Comparison of ENCODE assay signal across 32 cellular contexts in genomic region chr12:48247181-48247966, GRCh38. TPM values are rescaled to one million over a fixed set of nuclear protein-coding genes. Genes with fewer than 3 reads are reported as not detected.
DNase-seq lines count a peak whose midpoint lies in the region; ATAC-seq, FAIRE-seq and TF ChIP-seq lines count a peak whose summit lies in the region.
"Had no signal": no experiment of that assay in that cellular context is flagged by ENCODE, and none has a peak within 500 bp of the region (broad histone marks: within the 10 kb centered on the region; RNA-seq: fewer than 3 reads in every experiment).

No MANE protein-coding gene starts in this region.

- BruUV-seq in IMR-90 (replicated peaks; lab: Mats Ljungman, UMichigan) (no TSS peak), PC-3 (replicated peaks; lab: Mats Ljungman, UMichigan) (no TSS peak)

- no peak for FAIRE-seq in H1 (lab: Jason Lieb, UNC)
- FAIRE-seq: G401.6, GM12878, HepG2 had no signal

- H4K8ac ChIP-seq in IMR-90 (ENCODE audit: low read depth in 2 of 2, low read length in 2 of 2) = no peak overlapping the region
- no peak overlapping the region for H4K8ac ChIP-seq in H1 (ENCODE audit: extremely low read depth, insufficient read depth, low read length)

- TF ChIP-seq EP300 in H1 (IDR thresholded peaks at IDR 0.05; ENCODE audit: borderline replicate concordance in 1 of 2, low read depth in 2 of 2, low read length in 2 of 2) = no peak

- H3K9ac ChIP-seq in IMR-90 (ENCODE audit: low read depth, low read length) = no peak overlapping the region
- H3K9ac ChIP-seq in H1 (replicated peaks in 1 of 4; ENCODE audit: extremely low read depth in 1 of 4, low read depth in 3 of 4, low read length in 3 of 4) = no peak overlapping the region
- H3K9ac ChIP-seq in PC-3 (ENCODE audit: low read length) = no peak overlapping the region

- peak overlapping the region; percentile 25 for H2AK9ac ChIP-seq in IMR-90 (replicated peaks; ENCODE audit: low read depth, low read length, poor library complexity)

- no peak overlapping the region for H3K4ac ChIP-seq in IMR-90 (ENCODE audit: low read depth, low read length)
- H3K4ac ChIP-seq in H1 (replicated peaks; ENCODE audit: insufficient read length, low read depth, low read length) = no peak overlapping the region

- DNase-seq in IMR-90 = no peak
- no peak for DNase-seq in H1 (ENCODE audit: low read depth in 1 of 2, low spot score in 2 of 2)
- DNase-seq in mucosa of descending colon = no peak
- no peak for DNase-seq in islet precursor cell
- no peak for DNase-seq in stimulated activated naive CD4-positive, alpha-beta T cell treated with Interleukin-2 at 50 U/mL for 16 hours (lab: John Stamatoyannopoulos, UW)
- no peak for DNase-seq in GM10248 (ENCODE audit: extremely low spot score)
- DNase-seq in PC-3 = no peak
- DNase-seq: 8988T, ACHN, BE2C, Calu3, DMS153, KBM-7, NCI-H1105 treated with DMSO at 0.1 percent for 48 hours, NCI-H146, NCI-H1930, NCI-H2107, NCI-H446 treated with DMSO at 0.1 percent for 48 hours, NCI-H526 treated with DMSO at 0.1 percent for 48 hours, SHP77 had no signal

- H2BK15ac ChIP-seq in IMR-90 (ENCODE audit: low read depth, low read length) = no peak overlapping the region
- no peak overlapping the region for H2BK15ac ChIP-seq in H1 (ENCODE audit: low read length)

- H3K4me2 ChIP-seq in IMR-90 (ENCODE audit: low read depth, low read length) (no peak overlapping the region), H1 (ENCODE audit: insufficient read depth in 1 of 2, low read depth in 2 of 2, low read length in 2 of 2) (no peak overlapping the region), PC-3 (ENCODE audit: low read length) (no peak overlapping the region)

- H3K79me1 ChIP-seq in IMR-90 (ENCODE audit: low read depth in 1 of 2, low read length in 2 of 2) (no peaks in the 10 kb centered on the region), H1 (ENCODE audit: low read depth, low read length) (no peaks in the 10 kb centered on the region)

- WGBS in IMR-90 (ENCODE audit: extremely low coverage in 2 of 2, insufficient read length in 1 of 2), 2 experiments = no CpG with 5 or more reads among the region's 5 CpGs
- 79% methylated on average over 5 of the region's 5 CpGs; no CpG with 5 or more reads in 1 of the 2 experiments for WGBS in H1 (ENCODE audit: extremely low coverage in 1 of 2, insufficient coverage in 1 of 2, insufficient read length in 1 of 2, insufficient replicate concordance in 2 of 2, low coverage in 1 of 2, low lambda C conversion rate in 2 of 2, missing lambda C conversion rate in 1 of 2), 2 experiments

- H3K56ac ChIP-seq in IMR-90 (ENCODE audit: extremely low read depth, insufficient read depth, low read length) (no peak overlapping the region), H1 (replicated peaks; ENCODE audit: insufficient read length, low read depth, low read length) (no peak overlapping the region)

- H2AK5ac ChIP-seq in IMR-90 (ENCODE audit: low read depth, low read length) (no peak overlapping the region), H1 (ENCODE audit: low read depth, low read length) (no peak overlapping the region)

- H3K27ac ChIP-seq in C4-2B (peak overlapping the region; percentile 6; the same call in 1 of the 2 replicates), IMR-90 (ENCODE audit: insufficient read depth, low read length) (no peak overlapping the region), H1 (ENCODE audit: low read depth, low read length) (no peak overlapping the region), PC-3 (ENCODE audit: low read length) (no peak overlapping the region)
- H3K27ac ChIP-seq: RWPE1, SK-N-MC had no signal

- H4K20me1 ChIP-seq in IMR-90 (ENCODE audit: insufficient read depth, low read length) = no peaks in the 10 kb centered on the region
- no peaks in the 10 kb centered on the region for H4K20me1 ChIP-seq in H1 (replicated peaks in 1 of 2; ENCODE audit: control insufficient read depth in 1 of 2, insufficient read depth in 2 of 2, low read length in 2 of 2)
- H4K20me1 ChIP-seq in PC-3 (ENCODE audit: low read length) = no peaks in the 10 kb centered on the region

- TF ChIP-seq CTCF in C4-2B (conservative IDR thresholded peaks at IDR 0.05) = no peak
- TF ChIP-seq CTCF in IMR-90 (conservative IDR thresholded peaks at IDR 0.05; ENCODE audit: low read depth, low read length) = no peak
- TF ChIP-seq CTCF in H1 (IDR thresholded peaks at IDR 0.05; ENCODE audit: control extremely low read depth in 1 of 3, insufficient read depth in 1 of 3, low read depth in 1 of 3, low read length in 3 of 3) = no peak
- no peak for TF ChIP-seq CTCF in mucosa of descending colon (IDR thresholded peaks at IDR 0.05)
- TF ChIP-seq CTCF in GM10248 (IDR thresholded peaks at IDR 0.05; ENCODE audit: control extremely low read depth, extremely low read depth, low read depth, missing control alignments) = no peak
- TF ChIP-seq CTCF in PC-3 (conservative IDR thresholded peaks at IDR 0.05; ENCODE audit: low read depth, low read length) = no peak

- dilution Hi-C loops in IMR-90 (cut with HindIII; ENCODE audit: low sequenced_read_pairs, unreplicated experiment) = no loop called here

- H2AFZ ChIP-seq in IMR-90 (replicated peaks; ENCODE audit: low read length, poor library complexity) (peak overlapping the region; percentile 33), H1 (ENCODE audit: low read length) (peak overlapping the region; percentile 78), PC-3 (ENCODE audit: low read length) (no peak overlapping the region)

- TF ChIP-seq RAD21 in IMR-90 (IDR thresholded peaks at IDR 0.05; ENCODE audit: low read length) (no peak), H1 (IDR thresholded peaks at IDR 0.05 in 1 of 2, conservative IDR thresholded peaks at IDR 0.05 in 1 of 2; ENCODE audit: low read depth in 2 of 2, low read length in 2 of 2) (no peak)

- H3K9me2 ChIP-seq in PC-3 (replicated peaks; ENCODE audit: low read length) = no peaks in the 10 kb centered on the region

- H3K79me2 ChIP-seq in H1 (ENCODE audit: control insufficient read depth in 1 of 2, insufficient read depth in 2 of 2, low read length in 2 of 2) = no peaks in the 10 kb centered on the region
- no peaks in the 10 kb centered on the region for H3K79me2 ChIP-seq in PC-3 (ENCODE audit: low read length)

- TF ChIP-seq POLR2A in IMR-90 (IDR thresholded peaks at IDR 0.05; ENCODE audit: low read depth, low read length) = no peak
- TF ChIP-seq POLR2A in H1 (IDR thresholded peaks at IDR 0.05; ENCODE audit: control extremely low read depth in 1 of 2, low read depth in 2 of 2, low read length in 2 of 2) = no peak

- H4K5ac ChIP-seq in IMR-90 (ENCODE audit: low read depth, low read length) = no peak overlapping the region
- H4K5ac ChIP-seq in H1 (ENCODE audit: insufficient read length, low read depth, low read length) = no peak overlapping the region

- ATAC-seq in IMR-90 (ENCODE audit: low read depth) (no peak), mucosa of descending colon (peak; percentile 12), PC-3 (no peak)
- ATAC-seq: GM12878, HepG2, Panc1 had no signal

- H4K91ac ChIP-seq in IMR-90 (ENCODE audit: insufficient read depth, low read depth, low read length) = no peak overlapping the region
- no peak overlapping the region for H4K91ac ChIP-seq in H1 (replicated peaks; ENCODE audit: insufficient read length, low read length)

- in situ Hi-C loops in IMR-90 (cut with MboI; ENCODE audit: low sequenced_read_pairs) = no loop called here

- 0 out of 2 replicates have a peak, but pooled peaks cover 1% of the 10 kb centered on the region for H3K27me3 ChIP-seq in IMR-90 (ENCODE audit: control insufficient read depth, insufficient read depth, low read length)
- H3K27me3 ChIP-seq in H1 (replicated peaks in 1 of 4; ENCODE audit: control insufficient read depth in 3 of 4, extremely low read depth in 1 of 4, insufficient read depth in 3 of 4, low read length in 3 of 4) = no peaks in the 10 kb centered on the region
- peaks cover 50% of the 10 kb centered on the region for H3K27me3 ChIP-seq in PC-3 (ENCODE audit: low read length)

- H3F3A ChIP-seq in PC-3 (ENCODE audit: low read length, unreplicated experiment) = no peaks in the 10 kb centered on the region

- no peaks in the 10 kb centered on the region for H3K9me3 ChIP-seq in IMR-90 (ENCODE audit: control insufficient read depth, insufficient read depth, low read length)
- peaks cover 0 to 3% of the 10 kb centered on the region in 2 experiments; a peak in 1 of 4 replicates for H3K9me3 ChIP-seq in H1 (ENCODE audit: insufficient read depth in 2 of 2, low read depth in 1 of 2, low read length in 1 of 2)
- peaks cover 2% of the 10 kb centered on the region for H3K9me3 ChIP-seq in mucosa of descending colon
- H3K9me3 ChIP-seq in PC-3 (ENCODE audit: low read length) = no peaks in the 10 kb centered on the region
- H3K9me3 ChIP-seq: BE2C had no signal

- H3K4me1 ChIP-seq in IMR-90 (ENCODE audit: control insufficient read depth, insufficient read depth, low read length) (no peaks in the 10 kb centered on the region), H1 (replicated peaks in 1 of 4; ENCODE audit: control insufficient read depth in 3 of 4, insufficient read depth in 4 of 4, low read length in 3 of 4) (no peaks in the 10 kb centered on the region), mucosa of descending colon (ENCODE audit: low read depth) (no peaks in the 10 kb centered on the region), PC-3 (ENCODE audit: insufficient read depth, low read length) (no peaks in the 10 kb centered on the region)
- H3K4me1 ChIP-seq: BE2C had no signal

- H2BK5ac ChIP-seq in IMR-90 (ENCODE audit: low read depth, low read length, poor library complexity, severe bottlenecking) (no peak overlapping the region), H1 (ENCODE audit: low read depth, low read length) (no peak overlapping the region)

- H2BK12ac ChIP-seq in H1 (ENCODE audit: low read depth, low read length) = no peak overlapping the region

- CTCF ChIA-PET in IMR-90 (lab: Yijun Ruan, JAX) (no interaction called here), H1 (lab: Charles Lee; ENCODE audit: partially characterized antibody) (no interaction called here), GM10248 (lab: Yijun Ruan, JAX) (interaction anchor here (1.4 kb wide), 1 partner anchor 15 kb away, joined by 4 read pairs; no protein-coding TSS in a partner anchor), PC-3 (lab: Charles Lee) (no interaction called here)

- intact Hi-C loops in IMR-90 (cut with micrococcal nuclease) = no loop called here
- intact Hi-C loops in mucosa of descending colon (cut with DNase I, micrococcal nuclease) = no loop called here
- intact Hi-C loops in PC-3 (cut with micrococcal nuclease) = no loop called here

- 0 out of 2 replicates have a peak, but pooled peaks cover 3% of the 10 kb centered on the region for H3K9me1 ChIP-seq in IMR-90 (ENCODE audit: insufficient read depth, low read length)

- H2BK120ac ChIP-seq in IMR-90 (ENCODE audit: low read depth, low read length) (no peak overlapping the region), H1 (replicated peaks; ENCODE audit: low read depth, low read length) (no peak overlapping the region)

- H3K36me3 ChIP-seq in IMR-90 (ENCODE audit: control insufficient read depth, insufficient read depth, low read length) = no peaks in the 10 kb centered on the region
- no peaks in the 10 kb centered on the region for H3K36me3 ChIP-seq in H1 (ENCODE audit: control insufficient read depth in 2 of 4, insufficient read depth in 4 of 4, low read length in 3 of 4)
- no peaks in the 10 kb centered on the region for H3K36me3 ChIP-seq in mucosa of descending colon (ENCODE audit: low read depth)
- no peaks in the 10 kb centered on the region for H3K36me3 ChIP-seq in PC-3 (ENCODE audit: low read depth, low read length)
- H3K36me3 ChIP-seq: BE2C had no signal

- POLR2A ChIA-PET in IMR-90 (lab: Charles Lee; ENCODE audit: unreplicated experiment) (no interaction called here), H1 (lab: Charles Lee; ENCODE audit: partially characterized antibody) (no interaction called here), GM10248 (lab: Yijun Ruan, JAX) (no interaction called here), PC-3 (lab: Charles Lee; ENCODE audit: unreplicated experiment) (no interaction called here)

- H2BK20ac ChIP-seq in IMR-90 (ENCODE audit: low read depth, low read length) = no peak overlapping the region
- H2BK20ac ChIP-seq in H1 (ENCODE audit: low read length) = no peak overlapping the region

- H3K23ac ChIP-seq in IMR-90 (ENCODE audit: low read depth, low read length) = no peak overlapping the region
- H3K23ac ChIP-seq in H1 (ENCODE audit: insufficient read length) = no peak overlapping the region

- H3K23me2 ChIP-seq in H1 (ENCODE audit: low read depth, low read length) = no peaks in the 10 kb centered on the region

- no peak overlapping the region for H3K18ac ChIP-seq in IMR-90 (ENCODE audit: low read depth, low read length)
- no peak overlapping the region for H3K18ac ChIP-seq in H1 (ENCODE audit: extremely low read depth, low read length)

- H3K4me3 ChIP-seq in IMR-90 (ENCODE audit: insufficient read depth, low read depth, low read length) (no peak overlapping the region), H1 (ENCODE audit: extremely low read depth in 1 of 4, insufficient read depth in 2 of 4, low read depth in 3 of 4, low read length in 4 of 4) (no peak overlapping the region), mucosa of descending colon (no peak overlapping the region), PC-3 (ENCODE audit: low read length) (no peak overlapping the region)
- H3K4me3 ChIP-seq: GM12878, SK-N-MC had no signal

- H3K14ac ChIP-seq in IMR-90 (replicated peaks; ENCODE audit: low read depth, low read length) (no peak overlapping the region), H1 (ENCODE audit: insufficient read length) (no peak overlapping the region)

RNA-seq across cellular contexts. Expression of gene OR10AD1, which starts 44.3 kb away (rescaled TPM):
- not detected in 2 replicates for total RNA-seq in IMR-90 (2012; rRNA removed)
- not detected in 2 replicates for polyA plus RNA-seq in IMR-90 (2012; rRNA removed)
- polyA plus RNA-seq in IMR-90 (2012; cell fraction: cytosol; rRNA removed) = not detected in 2 replicates
- polyA plus RNA-seq in IMR-90 (2012; cell fraction: nucleus; rRNA removed; ENCODE audit: low replicate concordance) = not detected in 2 replicates
- total RNA-seq in H1 (2021; fragmentation: NEBNext Ultra II Directional; extraction: Animal tissue kit (Norgen Biotek cat#: 25700)) = not detected in 2 replicates
- polyA plus RNA-seq in H1 (2011; rRNA removed) = not detected in 2 replicates
- polyA plus RNA-seq in H1 (2011; cell fraction: cytosol; rRNA removed) = not detected
- not detected for polyA plus RNA-seq in H1 (2011; cell fraction: nucleus; rRNA removed)
- polyA plus RNA-seq in H1 (2012, experiment 1 of 2) = 0.13 TPM in 1 of 4 replicates, not detected in the others
- not detected for polyA plus RNA-seq in H1 (2012, experiment 2 of 2)
- not detected for polyA plus RNA-seq in H1 (2013, experiment 1 of 2)
- not detected for polyA plus RNA-seq in H1 (2013, experiment 2 of 2)
- polyA minus RNA-seq in H1 (2011; rRNA and poly(A)+ RNA removed) = not detected in 2 replicates
- polyA minus RNA-seq in H1 (2011; cell fraction: cytosol; rRNA and poly(A)+ RNA removed) = not detected
- polyA minus RNA-seq in H1 (2011; cell fraction: nucleus; rRNA and poly(A)+ RNA removed) = not detected
- not detected for total RNA-seq in mucosa of descending colon
- total RNA-seq in PC-3 (2014; rRNA removed) = not detected in 2 replicates
- total RNA-seq: Calu3, Daoy, GM12878, H4, HepG2, HT-29, LHCN-M2, MCF 10A had no signal
- polyA plus RNA-seq: HepG2 had no signal
